Comparison of ENCODE assay signal across 21 cellular contexts in the genomic region with DNA sequence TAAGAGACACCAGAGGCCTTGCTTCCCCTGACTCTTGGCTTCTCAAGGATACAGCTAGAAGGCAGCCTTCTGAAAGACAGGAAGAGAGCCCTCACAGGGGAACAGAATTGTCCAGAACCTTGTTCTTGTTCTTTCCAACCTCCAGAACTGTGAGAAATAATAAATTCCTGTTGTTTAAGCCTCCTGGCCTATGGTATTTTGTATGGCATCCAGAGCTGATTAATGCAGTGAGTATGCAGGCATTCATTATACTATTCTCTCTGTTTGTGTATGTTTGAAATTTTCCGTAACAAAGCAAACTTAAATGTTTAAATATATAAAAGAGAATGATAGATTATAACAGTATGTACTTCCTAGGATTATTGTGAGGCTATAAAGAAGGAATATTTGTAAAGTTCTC.
"Had no signal": no experiment of that assay in that cellular context is flagged by ENCODE, and none has a peak within 500 bp of the region (broad histone marks: within the 10 kb centered on the region; RNA-seq: fewer than 3 reads in every experiment).

No MANE protein-coding gene starts in this region.

- H3K4me3 ChIP-seq: gastroesophageal sphincter, lower lobe of right lung, sigmoid colon, thoracic aorta, upper lobe of left lung had no signal

- DNase-seq: activated naive CD4-positive, alpha-beta T cell treated with Interleukin-2 at 50 U/mL for 16 hours; activated naive CD8-positive, alpha-beta T cell treated with anti-CD3 and anti-CD28 coated beads for 36 hours; activated T-cell treated with anti-CD3 and anti-CD28 coated beads, Interleukin-2, amount 50 U/mL, for 1 hour; amygdala; dermis blood vessel endothelial cell; effector CD8-positive, alpha-beta T cell; erythroblast; head of caudate nucleus; hypothalamus; islet precursor cell; lower lobe of right lung; naive thymus-derived CD4-positive, alpha-beta T cell; posterior cingulate gyrus; sigmoid colon; stimulated activated CD4-positive, alpha-beta T cell treated with anti-CD3 and anti-CD28 coated beads, Interleukin-2, amount 100 ng/mL, for 48 hours; stimulated activated CD8-positive, alpha-beta memory T cell treated with anti-CD3 and anti-CD28 coated beads, Interleukin-4, amount 100 ng/mL, for 48 hours; stimulated activated naive CD4-positive, alpha-beta T cell; T-helper 9 cell; upper lobe of left lung had no signal
